In the genomic region with DNA sequence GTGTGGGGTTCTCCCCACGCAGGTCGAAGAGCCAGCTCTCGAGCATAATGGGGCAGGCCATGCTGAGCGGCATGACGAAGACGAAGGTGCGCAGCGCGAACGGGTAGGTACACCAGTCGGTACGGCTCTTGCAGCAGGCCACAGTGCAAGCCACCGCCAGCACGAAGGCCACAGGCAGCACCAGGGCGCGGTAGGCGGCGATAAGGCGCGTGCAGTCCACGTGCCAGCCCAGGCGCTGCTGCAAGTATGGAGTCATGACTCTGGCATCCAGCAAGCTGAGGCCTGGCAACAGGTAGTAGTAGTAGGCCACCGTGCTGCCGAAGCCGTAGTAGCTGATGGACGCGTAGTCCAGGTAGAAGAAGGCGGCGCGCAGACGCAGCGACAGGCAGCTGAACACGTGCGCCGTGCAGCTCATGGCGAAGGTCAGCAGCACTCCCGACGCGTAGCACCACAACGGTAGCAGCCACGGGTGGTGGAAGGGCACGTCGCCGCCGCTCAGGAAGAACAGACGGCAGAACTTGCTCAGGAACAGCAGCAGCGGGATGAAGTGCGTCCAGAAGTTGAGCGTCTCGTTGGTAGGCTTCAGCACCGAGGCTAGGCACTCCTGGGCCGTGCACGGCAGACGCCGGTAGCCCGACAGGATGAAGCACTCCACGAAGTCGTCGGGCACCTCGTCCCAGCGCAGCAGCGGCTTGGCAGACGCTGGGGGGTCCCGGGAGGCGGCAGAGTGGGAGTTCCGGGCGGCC, we compare ENCODE assay signal across 11 cellular contexts. TPM values are rescaled to one million over a fixed set of nuclear protein-coding genes. Genes with fewer than 3 reads are reported as not detected.
DNase-seq lines count a peak whose midpoint lies in the region; ATAC-seq, FAIRE-seq and TF ChIP-seq lines count a peak whose summit lies in the region.
"Had no signal": no experiment of that assay in that cellular context is flagged by ENCODE, and none has a peak within 500 bp of the region (broad histone marks: within the 10 kb centered on the region; RNA-seq: fewer than 3 reads in every experiment).

No MANE protein-coding gene starts in this region.

- POLR2A ChIA-PET in CD8-positive, alpha-beta T cell (lab: Charles Lee) = no interaction called here
- POLR2A ChIA-PET in H1 (lab: Charles Lee; ENCODE audit: partially characterized antibody) = interaction anchor here (1.2 to 4.2 kb wide), 4 partner anchors 11 to 74 kb away, joined by 4 to 25 read pairs (median 10); partner anchors contain the start of genes PCOLCE2 and U2SURP

- H3K4me2 ChIP-seq in H1 (ENCODE audit: insufficient read depth in 1 of 2, low read depth in 2 of 2, low read length in 2 of 2) = peak overlapping the region; percentile 89 to 95
- H3K4me2 ChIP-seq in neural progenitor cell = peak overlapping the region; percentile 76

- H2AK5ac ChIP-seq in H1 (ENCODE audit: low read depth, low read length) = no peak overlapping the region

- TF ChIP-seq RAD21 in H1 (IDR thresholded peaks at IDR 0.05 in 1 of 2, conservative IDR thresholded peaks at IDR 0.05 in 1 of 2; ENCODE audit: low read depth in 2 of 2, low read length in 2 of 2) = no peak

- no peak for ATAC-seq in CD8-positive, alpha-beta T cell

- H3K9ac ChIP-seq in H1 (replicated peaks in 1 of 4; ENCODE audit: extremely low read depth in 1 of 4, low read depth in 3 of 4, low read length in 3 of 4) (peak overlapping the region in 2 of 4 experiments; percentile 57 to 60; a peak in 4 of 7 replicates), neural progenitor cell (no peak overlapping the region)

- CTCF ChIA-PET in CD8-positive, alpha-beta T cell (lab: Charles Lee) = no interaction called here
- CTCF ChIA-PET in H1 (lab: Charles Lee; ENCODE audit: partially characterized antibody) = interaction anchor here (0.7 to 2.9 kb wide), 6 partner anchors 12 to 24 kb away, joined by 3 to 12 read pairs (median 8); no protein-coding TSS in a partner anchor

- H2AFZ ChIP-seq in H1 (ENCODE audit: low read length) = peak overlapping the region; percentile 90
- H2AFZ ChIP-seq in neural progenitor cell (replicated peaks) = peak overlapping the region; percentile 100

- H2BK12ac ChIP-seq in H1 (ENCODE audit: low read depth, low read length) = peak overlapping the region; percentile 97; the same call in 1 of the 2 replicates

- peaks cover 54% of the 10 kb centered on the region for H3K27me3 Mint-ChIP-seq in CD8-positive, alpha-beta T cell (ENCODE audit: low read depth)
- H3K27me3 Mint-ChIP-seq in IgD-negative memory B cell (peaks cover 46% of the 10 kb centered on the region), neural progenitor cell (ENCODE audit: insufficient read depth, low read depth) (peaks cover 19% of the 10 kb centered on the region)

- no peak overlapping the region for H3K23ac ChIP-seq in H1 (ENCODE audit: insufficient read length)

- H3K36me3 ChIP-seq in CD8-positive, alpha-beta T cell (ENCODE audit: insufficient read depth, low read length) = no peaks in the 10 kb centered on the region
- H3K36me3 ChIP-seq in H1 (ENCODE audit: control insufficient read depth in 2 of 4, insufficient read depth in 4 of 4, low read length in 3 of 4) (no peaks in the 10 kb centered on the region), neural progenitor cell (no peaks in the 10 kb centered on the region)

- H3K4me3 Mint-ChIP-seq in CD8-positive, alpha-beta T cell = peak overlapping the region; percentile 74
- H3K4me3 Mint-ChIP-seq in IgD-negative memory B cell (peak overlapping the region; percentile 13 to 92 (median 78)), neural progenitor cell (peak overlapping the region; percentile 93)

- no peaks in the 10 kb centered on the region for H3K79me1 ChIP-seq in H1 (ENCODE audit: low read depth, low read length)

- H2BK5ac ChIP-seq in H1 (ENCODE audit: low read depth, low read length) = peak overlapping the region; percentile 10; the same call in 1 of the 2 replicates

- no peak overlapping the region for H3K14ac ChIP-seq in H1 (ENCODE audit: insufficient read length)

- H3K9me3 ChIP-seq in CD8-positive, alpha-beta T cell (ENCODE audit: low read length) = no peaks in the 10 kb centered on the region
- peaks cover 0 to 7% of the 10 kb centered on the region in 2 experiments; a peak in 1 of 4 replicates for H3K9me3 ChIP-seq in H1 (ENCODE audit: insufficient read depth in 2 of 2, low read depth in 1 of 2, low read length in 1 of 2)
- H3K9me3 ChIP-seq in neural progenitor cell (ENCODE audit: low read depth) = no peaks in the 10 kb centered on the region

- peak overlapping the region; percentile 17 for H3K4ac ChIP-seq in H1 (replicated peaks; ENCODE audit: insufficient read length, low read depth, low read length)

- H4K91ac ChIP-seq in H1 (replicated peaks; ENCODE audit: insufficient read length, low read length) = peak overlapping the region; percentile 88

- H4K20me1 ChIP-seq in H1 (replicated peaks in 1 of 2; ENCODE audit: control insufficient read depth in 1 of 2, insufficient read depth in 2 of 2, low read length in 2 of 2) = no peaks in the 10 kb centered on the region
- no peaks in the 10 kb centered on the region for H4K20me1 ChIP-seq in neural progenitor cell (ENCODE audit: low read depth)

- no peak overlapping the region for H3K4me3 ChIP-seq in CD8-positive, alpha-beta T cell (ENCODE audit: low read depth, low read length)
- H3K4me3 ChIP-seq in H1 (ENCODE audit: extremely low read depth in 1 of 4, insufficient read depth in 2 of 4, low read depth in 3 of 4, low read length in 4 of 4) (peak overlapping the region; percentile 75 to 92 (median 84)), neural progenitor cell (peak overlapping the region; percentile 93)

- H3F3A ChIP-seq in neural progenitor cell (ENCODE audit: low read depth) = peaks cover 23% of the 10 kb centered on the region

- no peak for TF ChIP-seq EP300 in H1 (IDR thresholded peaks at IDR 0.05; ENCODE audit: borderline replicate concordance in 1 of 2, low read depth in 2 of 2, low read length in 2 of 2)

- H3K56ac ChIP-seq in H1 (replicated peaks; ENCODE audit: insufficient read length, low read depth, low read length) = no peak overlapping the region

- TF ChIP-seq POLR2A in H1 (IDR thresholded peaks at IDR 0.05; ENCODE audit: control extremely low read depth in 1 of 2, low read depth in 2 of 2, low read length in 2 of 2) = no peak

- peak overlapping the region; percentile 5 for H2BK120ac ChIP-seq in H1 (replicated peaks; ENCODE audit: low read depth, low read length)

- H3K27ac Mint-ChIP-seq in CD8-positive, alpha-beta T cell = no peak overlapping the region
- H3K27ac Mint-ChIP-seq in IgD-negative memory B cell (peak overlapping the region in 2 of 3 donors; percentile 23 to 77), neural progenitor cell (peak overlapping the region; percentile 23)

- 49% methylated on average over 67 of the region's 67 CpGs; no CpG with 5 or more reads in 1 of the 2 experiments for WGBS in H1 (ENCODE audit: extremely low coverage in 1 of 2, insufficient coverage in 1 of 2, insufficient read length in 1 of 2, insufficient replicate concordance in 2 of 2, low coverage in 1 of 2, low lambda C conversion rate in 2 of 2, missing lambda C conversion rate in 1 of 2), 2 experiments

- no peaks in the 10 kb centered on the region for H3K79me2 ChIP-seq in H1 (ENCODE audit: control insufficient read depth in 1 of 2, insufficient read depth in 2 of 2, low read length in 2 of 2)
- no peaks in the 10 kb centered on the region for H3K79me2 ChIP-seq in neural progenitor cell (ENCODE audit: low read depth)

- FAIRE-seq in H1 (lab: Jason Lieb, UNC) = no peak

- peak overlapping the region; percentile 36 for H4K5ac ChIP-seq in H1 (ENCODE audit: insufficient read length, low read depth, low read length)

- H3K4me1 ChIP-seq in CD8-positive, alpha-beta T cell (ENCODE audit: insufficient read depth, low read length) = no peaks in the 10 kb centered on the region
- H3K4me1 ChIP-seq in H1 (replicated peaks in 1 of 4; ENCODE audit: control insufficient read depth in 3 of 4, insufficient read depth in 4 of 4, low read length in 3 of 4) = peaks cover 0 to 10% (median 6%) of the 10 kb centered on the region in 4 experiments; a peak in 5 of 7 replicates
- H3K4me1 ChIP-seq in neural progenitor cell = peaks cover 3% of the 10 kb centered on the region

- H3K4me1 Mint-ChIP-seq in CD8-positive, alpha-beta T cell (ENCODE audit: low read depth) = peaks cover 12% of the 10 kb centered on the region
- H3K4me1 Mint-ChIP-seq in IgD-negative memory B cell (peaks cover 4 to 9% (median 9%) of the 10 kb centered on the region in 3 donors), neural progenitor cell (peaks cover 14% of the 10 kb centered on the region)

- DNase-seq in CD8-positive, alpha-beta T cell = no peak
- DNase-seq in H1 (ENCODE audit: low read depth in 1 of 2, low spot score in 2 of 2) (peak in 1 of 2 experiments; percentile 77), neural progenitor cell (ENCODE audit: low spot score) (no peak), retina (no peak), NCI-H69 (lab: John Stamatoyannopoulos, UW) (no peak), GF-D8 (lab: John Stamatoyannopoulos, UW) (no peak), activated gamma-delta T cell (lab: John Stamatoyannopoulos, UW) (no peak)

- H3K23me2 ChIP-seq in H1 (ENCODE audit: low read depth, low read length) = peaks cover 10% of the 10 kb centered on the region

- H4K8ac ChIP-seq in H1 (ENCODE audit: extremely low read depth, insufficient read depth, low read length) = peak overlapping the region; percentile 54

- peak overlapping the region; percentile 2; the same call in 1 of the 2 replicates for H2BK20ac ChIP-seq in H1 (ENCODE audit: low read length)

- peak overlapping the region; percentile 97; the same call in 1 of the 2 replicates for H2BK15ac ChIP-seq in H1 (ENCODE audit: low read length)

- no peak for TF ChIP-seq CTCF in CD8-positive, alpha-beta T cell (IDR thresholded peaks at IDR 0.05)
- TF ChIP-seq CTCF in H1 (IDR thresholded peaks at IDR 0.05; ENCODE audit: control extremely low read depth in 1 of 3, insufficient read depth in 1 of 3, low read depth in 1 of 3, low read length in 3 of 3) (no peak), neural progenitor cell (IDR thresholded peaks at IDR 0.05) (no peak)

- intact Hi-C loops in CD8-positive, alpha-beta T cell (cut with DNase I, micrococcal nuclease) = no loop called here

- H3K36me3 Mint-ChIP-seq in CD8-positive, alpha-beta T cell = no peaks in the 10 kb centered on the region
- H3K36me3 Mint-ChIP-seq in IgD-negative memory B cell = peaks cover 2% of the 10 kb centered on the region
- H3K36me3 Mint-ChIP-seq in neural progenitor cell = peaks cover 9% of the 10 kb centered on the region

- peaks cover 18% of the 10 kb centered on the region for H3K27me3 ChIP-seq in CD8-positive, alpha-beta T cell (ENCODE audit: insufficient read depth, low read length)
- peaks cover 5 to 29% (median 23%) of the 10 kb centered on the region in 4 experiments for H3K27me3 ChIP-seq in H1 (replicated peaks in 1 of 4; ENCODE audit: control insufficient read depth in 3 of 4, extremely low read depth in 1 of 4, insufficient read depth in 3 of 4, low read length in 3 of 4)
- H3K27me3 ChIP-seq in neural progenitor cell = peaks cover 60% of the 10 kb centered on the region

- H3K18ac ChIP-seq in H1 (ENCODE audit: extremely low read depth, low read length) = peak overlapping the region; percentile 86

- H3K9me3 Mint-ChIP-seq in CD8-positive, alpha-beta T cell = no peaks in the 10 kb centered on the region
- H3K9me3 Mint-ChIP-seq in IgD-negative memory B cell (peaks cover 0 to 3% (median 0%) of the 10 kb centered on the region in 3 donors), neural progenitor cell (peaks cover 13% of the 10 kb centered on the region)

- no peak overlapping the region for H3K27ac ChIP-seq in CD8-positive, alpha-beta T cell (ENCODE audit: low read depth, low read length)
- H3K27ac ChIP-seq in H1 (ENCODE audit: low read depth, low read length) (no peak overlapping the region), neural progenitor cell (no peak overlapping the region)
- H3K27ac ChIP-seq: VCaP had no signal

RNA-seq across cellular contexts. Expression of gene PAQR9, which starts 0.8 kb away (rescaled TPM):
- not detected for total RNA-seq in CD8-positive, alpha-beta T cell
- polyA plus RNA-seq in IgD-negative memory B cell = not detected
- 2.6 and 2.7 TPM in 2 replicates for total RNA-seq in H1 (2021; fragmentation: NEBNext Ultra II Directional; extraction: Animal tissue kit (Norgen Biotek cat#: 25700))
- 5.2 and 7.5 TPM in 2 replicates for polyA plus RNA-seq in H1 (2011; rRNA removed)
- polyA plus RNA-seq in H1 (2011; cell fraction: cytosol; rRNA removed) = 4.0 TPM
- polyA plus RNA-seq in H1 (2011; cell fraction: nucleus; rRNA removed) = 5.0 TPM
- 2.0 to 2.5 TPM (median 2.3 TPM) in 4 replicates for polyA plus RNA-seq in H1 (2012, experiment 1 of 2)
- polyA plus RNA-seq in H1 (2012, experiment 2 of 2) = 2.1 TPM
- 1.9 TPM for polyA plus RNA-seq in H1 (2013, experiment 1 of 2)
- polyA plus RNA-seq in H1 (2013, experiment 2 of 2) = 2.1 TPM
- polyA minus RNA-seq in H1 (2011; rRNA and poly(A)+ RNA removed) = 4.9 and 5.2 TPM in 2 replicates
- polyA minus RNA-seq in H1 (2011; cell fraction: cytosol; rRNA and poly(A)+ RNA removed) = 2.3 TPM
- polyA minus RNA-seq in H1 (2011; cell fraction: nucleus; rRNA and poly(A)+ RNA removed) = 10.7 TPM
- total RNA-seq in neural progenitor cell (ENCODE audit: low replicate concordance) = 1.7 and 2.2 TPM in 2 replicates
- total RNA-seq: fibroblast of villous mesenchyme, HT1080 had no signal

RNA-seq across cellular contexts. Expression of gene U2SURP, which starts 38.7 kb away (rescaled TPM):
- total RNA-seq in CD8-positive, alpha-beta T cell = 100 to 1,000 TPM; 186 TPM
- 114 TPM for polyA plus RNA-seq in IgD-negative memory B cell
- 160 and 167 TPM in 2 replicates for total RNA-seq in H1 (2021; fragmentation: NEBNext Ultra II Directional; extraction: Animal tissue kit (Norgen Biotek cat#: 25700))
- polyA plus RNA-seq in H1 (2011; rRNA removed) = 14.4 and 22.2 TPM in 2 replicates
- 39.7 TPM for polyA plus RNA-seq in H1 (2011; cell fraction: cytosol; rRNA removed)
- polyA plus RNA-seq in H1 (2011; cell fraction: nucleus; rRNA removed) = 33.7 TPM
- polyA plus RNA-seq in H1 (2012, experiment 1 of 2) = 63.6 to 190 TPM (median 81.1 TPM) in 4 replicates
- 7.5 TPM for polyA plus RNA-seq in H1 (2012, experiment 2 of 2)
- polyA plus RNA-seq in H1 (2013, experiment 1 of 2) = 168 TPM
- polyA plus RNA-seq in H1 (2013, experiment 2 of 2) = 146 TPM
- polyA minus RNA-seq in H1 (2011; rRNA and poly(A)+ RNA removed) = 86.4 and 112 TPM in 2 replicates
- 52.3 TPM for polyA minus RNA-seq in H1 (2011; cell fraction: cytosol; rRNA and poly(A)+ RNA removed)
- polyA minus RNA-seq in H1 (2011; cell fraction: nucleus; rRNA and poly(A)+ RNA removed) = 151 TPM
- total RNA-seq in neural progenitor cell (ENCODE audit: low replicate concordance) = 148 and 232 TPM in 2 replicates
